20 cellular contexts compared by ENCODE assay signal in genomic region chr6:44036196-44036595, GRCh38.
DNase-seq lines count a peak whose midpoint lies in the region; ATAC-seq and TF ChIP-seq lines count a peak whose summit lies in the region.
"Had no signal": no experiment of that assay in that cellular context is flagged by ENCODE, and none has a peak within 500 bp of the region (broad histone marks: within the 10 kb centered on the region; RNA-seq: fewer than 3 reads in every experiment).

No MANE protein-coding gene starts in this region.

- peak overlapping the region; percentile 77 for H3K27ac Mint-ChIP-seq in HFFc6
- H3K27ac Mint-ChIP-seq in MCF 10A (ENCODE audit: low read depth, unreplicated experiment): peak overlapping the region; percentile 95
- H3K27ac Mint-ChIP-seq: activated naive CD4-positive, alpha-beta T cell treated with anti-CD3 and anti-CD28 coated beads, Interleukin-2, amount 50 U/mL, for 72 hours had no signal

- H3K4me3 Mint-ChIP-seq in HFFc6: no peak overlapping the region
- H3K4me3 Mint-ChIP-seq in MCF 10A (ENCODE audit: unreplicated experiment): no peak overlapping the region

- peak overlapping the region; percentile 96 for H3K27ac ChIP-seq in ACC112 (ENCODE audit: low read depth, low read length)
- H3K27ac ChIP-seq: left ventricle myocardium inferior, stomach, VCaP had no signal

- no TSS peak for BruUV-seq in MCF 10A (replicated peaks; lab: Mats Ljungman, UMichigan)

- no peaks in the 10 kb centered on the region for H3K79me2 ChIP-seq in ACC112 (ENCODE audit: control insufficient read depth, insufficient read depth, low read length, unreplicated experiment)

- peaks cover 44% of the 10 kb centered on the region for H3K4me1 ChIP-seq in ACC112 (ENCODE audit: control insufficient read depth, insufficient read depth, low read length, unreplicated experiment)

- POLR2A ChIA-PET in MCF 10A (lab: Yijun Ruan, JAX): interaction anchor here (0.9 to 2.0 kb wide), 5 partner anchors 14 to 64 kb away, joined by 3 to 7 read pairs (median 5); no protein-coding TSS in a partner anchor

- H3K9me3 Mint-ChIP-seq in HFFc6 (no peaks in the 10 kb centered on the region), MCF 10A (ENCODE audit: unreplicated experiment) (no peaks in the 10 kb centered on the region)
- H3K9me3 Mint-ChIP-seq: activated naive CD4-positive, alpha-beta T cell treated with anti-CD3 and anti-CD28 coated beads, Interleukin-2, amount 50 U/mL, for 72 hours had no signal

- no peaks in the 10 kb centered on the region for H3K36me3 ChIP-seq in ACC112 (ENCODE audit: insufficient read depth, low read length)
- H3K36me3 ChIP-seq: left ventricle myocardium inferior, stomach had no signal

- DNase-seq in HFFc6: no peak
- no peak for DNase-seq in MCF 10A (ENCODE audit: unreplicated experiment)
- peak; percentile 42 for DNase-seq in kidney tubule cell (ENCODE audit: low spot score)
- DNase-seq in NCI-H2196 (lab: John Stamatoyannopoulos, UW; ENCODE audit: unreplicated experiment): no peak
- DNase-seq: ACHN; activated CD4-positive, alpha-beta T cell treated with anti-CD3 and anti-CD28 coated beads, Interleukin-2, amount 50 U/mL, for 48 hours; activated T-cell treated with anti-CD3 and anti-CD28 coated beads, Interleukin-2, amount 50 U/mL, for 1 hour; left ventricle myocardium inferior; NCI-H2081; NCI-H526; occipital lobe; stimulated activated CD4-positive, alpha-beta T cell treated with anti-CD3 and anti-CD28 coated beads, Interleukin-2, amount 100 ng/mL, for 24 hours; stomach; SW 1271 had no signal

- no peaks in the 10 kb centered on the region for H3K27me3 ChIP-seq in ACC112 (ENCODE audit: insufficient read depth, low read length)
- H3K27me3 ChIP-seq: stomach had no signal

- no peaks in the 10 kb centered on the region; the same call in 1 of the 2 replicates for H3K27me3 Mint-ChIP-seq in HFFc6 (ENCODE audit: insufficient read depth)
- H3K27me3 Mint-ChIP-seq in MCF 10A (ENCODE audit: insufficient read depth, unreplicated experiment): no peaks in the 10 kb centered on the region

- no peak overlapping the region for H3K4me3 ChIP-seq in ACC112 (ENCODE audit: low read depth, low read length)
- H3K4me3 ChIP-seq: left ventricle myocardium inferior, stomach had no signal

- ATAC-seq in HG02763 (IDR thresholded peaks at IDR 0.05; ENCODE audit: unreplicated experiment) (no peak), HG02970 (IDR thresholded peaks at IDR 0.05; ENCODE audit: low FRiP score, unreplicated experiment) (no peak), HG03469 (IDR thresholded peaks at IDR 0.05; ENCODE audit: unreplicated experiment) (no peak)
- ATAC-seq: activated naive CD4-positive, alpha-beta T cell treated with anti-CD3 and anti-CD28 coated beads, Interleukin-2, amount 50 U/mL, for 72 hours had no signal

- H3K36me3 Mint-ChIP-seq in HFFc6 (ENCODE audit: low read depth): no peaks in the 10 kb centered on the region
- no peaks in the 10 kb centered on the region for H3K36me3 Mint-ChIP-seq in MCF 10A (ENCODE audit: insufficient read depth, unreplicated experiment)
- H3K36me3 Mint-ChIP-seq: activated naive CD4-positive, alpha-beta T cell treated with anti-CD3 and anti-CD28 coated beads, Interleukin-2, amount 50 U/mL, for 72 hours had no signal

- intact Hi-C loops in MCF 10A (cut with micrococcal nuclease): no loop called here

- CTCF ChIA-PET in MCF 10A (lab: Yijun Ruan, JAX): interaction anchor here (0.5 to 1.0 kb wide), 4 partner anchors 22 to 1144 kb away, joined by 3 to 4 read pairs (median 4); no protein-coding TSS in a partner anchor

- TF ChIP-seq CTCF in HFFc6 (IDR thresholded peaks at IDR 0.05) (no peak), MCF 10A (IDR thresholded peaks at IDR 0.05; ENCODE audit: unreplicated experiment) (no peak)

- H2AFZ ChIP-seq in ACC112 (ENCODE audit: low read length, unreplicated experiment): no peak overlapping the region

- H3K4me1 Mint-ChIP-seq in HFFc6 (ENCODE audit: low read depth): peaks cover 41% of the 10 kb centered on the region
- H3K4me1 Mint-ChIP-seq in MCF 10A (ENCODE audit: insufficient read depth, unreplicated experiment): peaks cover 47% of the 10 kb centered on the region
